Comparison of ENCODE assay signal across 17 cellular contexts in genomic region chr11:85088286-85088685, GRCh38.
"Had no signal": no experiment of that assay in that cellular context is flagged by ENCODE, and none has a peak within 500 bp of the region (broad histone marks: within the 10 kb centered on the region; RNA-seq: fewer than 3 reads in every experiment).

No MANE protein-coding gene starts in this region.

- H3K36me3 ChIP-seq: left ventricle myocardium inferior, neural progenitor cell, tibial artery, uterus had no signal

- H3K4me1 ChIP-seq: left ventricle myocardium inferior, neural progenitor cell, uterus had no signal

- H3K4me3 ChIP-seq: dorsolateral prefrontal cortex, hepatocyte, left ventricle myocardium inferior, neural progenitor cell, tibial artery, uterus had no signal

- H3K27me3 ChIP-seq: dorsolateral prefrontal cortex, hepatocyte, neural progenitor cell, tibial artery, uterus had no signal

- H3K27ac ChIP-seq: dorsolateral prefrontal cortex, hepatocyte, left ventricle myocardium inferior, neural progenitor cell, tibial artery, uterus had no signal

- H3K9me3 ChIP-seq: tibial artery, uterus had no signal

- FAIRE-seq: kidney had no signal

- DNase-seq: activated CD4-positive, CD25-positive, alpha-beta regulatory T cell treated with anti-CD3 and anti-CD28 coated beads, Interleukin-2, amount 50 U/mL, for 72 hours; activated naive CD4-positive, alpha-beta T cell; activated naive CD8-positive, alpha-beta T cell treated with anti-CD3 and anti-CD28 coated beads, Interleukin-2, amount 10 ng/mL, durations not matched to agents 7 days and 5 days; anterior cingulate cortex; dorsolateral prefrontal cortex; endodermal cell; erythroblast; kidney; left ventricle myocardium inferior; naive B cell; retina; stimulated activated CD4-positive, alpha-beta T cell treated with anti-CD3 and anti-CD28 coated beads, Interleukin-4, amount 100 ng/mL, for 1 hour; stimulated activated naive CD4-positive, alpha-beta T cell; tibial artery; uterus had no signal
